8 cellular contexts compared by ENCODE assay signal in genomic region chr12:79935624-79936040, GRCh38. TPM values are rescaled to one million over a fixed set of nuclear protein-coding genes. Genes with fewer than 3 reads are reported as not detected.
DNase-seq lines count a peak whose midpoint lies in the region; ATAC-seq, FAIRE-seq and TF ChIP-seq lines count a peak whose summit lies in the region.

No MANE protein-coding gene starts in this region.

- peak overlapping the region; percentile 76 for H3K4me2 ChIP-seq in A549
- H3K4me2 ChIP-seq in mesenchymal stem cell (ENCODE audit: low read length, poor library complexity, severe bottlenecking): peak overlapping the region; percentile 74

- TF ChIP-seq CTCF in A549 (IDR thresholded peaks at IDR 0.05) (no peak), uterus (IDR thresholded peaks at IDR 0.05) (no peak)

- no peak overlapping the region for H2AK5ac ChIP-seq in mesenchymal stem cell (ENCODE audit: low read length, severe bottlenecking)

- TF ChIP-seq RAD21 in A549 (conservative IDR thresholded peaks at IDR 0.05 in 1 of 2, IDR thresholded peaks at IDR 0.05 in 1 of 2): no peak

- no peak overlapping the region for H3K23ac ChIP-seq in mesenchymal stem cell (ENCODE audit: low read length in 2 of 2)

- H2BK5ac ChIP-seq in mesenchymal stem cell (ENCODE audit: low read depth, low read length, poor library complexity, severe bottlenecking): no peak overlapping the region

- under 1% methylated on average over 6 of the region's 6 CpGs for WGBS in A549 (ENCODE audit: missing lambda C conversion rate)
- WGBS in mesenchymal stem cell: 0% methylated on average over 3 of the region's 6 CpGs

- H3K36me3 ChIP-seq in mesenchymal stem cell (ENCODE audit: control insufficient read depth in 1 of 2, insufficient read depth in 2 of 2, low read depth in 1 of 2, low read length in 2 of 2): peaks cover 0 to 5% of the 10 kb centered on the region in 2 experiments
- H3K36me3 ChIP-seq in uterus: no peaks in the 10 kb centered on the region

- FAIRE-seq in A549 (lab: Jason Lieb, UNC): no peak

- peaks cover 2% of the 10 kb centered on the region for H3K79me1 ChIP-seq in mesenchymal stem cell (replicated peaks; ENCODE audit: low read length, poor library complexity, severe bottlenecking)

- peak overlapping the region; percentile 34 to 98 for H3K18ac ChIP-seq in mesenchymal stem cell (ENCODE audit: low read depth in 1 of 2, low read length in 2 of 2)

- CTCF ChIA-PET in A549 (lab: Yijun Ruan, JAX): interaction anchor here (0.7 to 0.9 kb wide), 2 partner anchors 47 to 48 kb away, joined by 3 read pairs; no protein-coding TSS in a partner anchor

- no peak overlapping the region for H2AFZ ChIP-seq in mesenchymal stem cell (ENCODE audit: low read depth, low read length)

- no peak for TF ChIP-seq POLR2A in A549 (IDR thresholded peaks at IDR 0.05; ENCODE audit: low read length)
- no peak for TF ChIP-seq POLR2A in uterus (IDR thresholded peaks at IDR 0.05)

- H2BK12ac ChIP-seq in mesenchymal stem cell (ENCODE audit: low read length in 2 of 2): no peak overlapping the region

- POLR2A ChIA-PET in A549 (lab: Yijun Ruan, JAX): interaction anchor here (1.7 kb wide), 1 partner anchor 11 kb away, joined by 3 read pairs; no protein-coding TSS in a partner anchor

- peak overlapping the region; percentile 99 for H3K9ac ChIP-seq in mesenchymal stem cell (ENCODE audit: low read length)

- DNase-seq in A549 (ENCODE audit: low read depth in 1 of 2, low spot score in 1 of 2): no peak
- DNase-seq in NCI-H774 (lab: John Stamatoyannopoulos, UW): peak; percentile 73
- DNase-seq in cerebellar cortex (ENCODE audit: low spot score): peak; percentile 66
- no peak for DNase-seq in mesenchymal stem cell
- DNase-seq in uterus: no peak
- DNase-seq in effector CD8-positive, alpha-beta T cell (lab: John Stamatoyannopoulos, UW): no peak

- H3K4ac ChIP-seq in mesenchymal stem cell (ENCODE audit: low read depth in 1 of 2, low read length in 2 of 2): peak overlapping the region in 1 of 2 experiments; percentile 95

- ATAC-seq in A549 (no peak), GM18499 (IDR thresholded peaks at IDR 0.05; ENCODE audit: insufficient read depth, unreplicated experiment) (peak; percentile 24), HG02870 (IDR thresholded peaks at IDR 0.05; ENCODE audit: unreplicated experiment) (peak; percentile 22)

- no peak overlapping the region for H3K14ac ChIP-seq in mesenchymal stem cell (ENCODE audit: low read length in 2 of 2)

- H3K27me3 ChIP-seq in mesenchymal stem cell (ENCODE audit: control insufficient read depth in 1 of 2, insufficient read depth in 1 of 2, low read length in 2 of 2) (no peaks in the 10 kb centered on the region), uterus (no peaks in the 10 kb centered on the region)

- no peak for TF ChIP-seq EP300 in A549 (IDR thresholded peaks at IDR 0.05)

- H3K4me1 ChIP-seq in A549 (peaks cover 28% of the 10 kb centered on the region), mesenchymal stem cell (ENCODE audit: control insufficient read depth, insufficient read depth, low read depth, low read length) (peaks cover 3% of the 10 kb centered on the region), uterus (no peaks in the 10 kb centered on the region)

- no peaks in the 10 kb centered on the region for H3K9me3 ChIP-seq in A549
- H3K9me3 ChIP-seq in mesenchymal stem cell (ENCODE audit: control insufficient read depth, low read length): no peaks in the 10 kb centered on the region
- H3K9me3 ChIP-seq in uterus: no peaks in the 10 kb centered on the region

- H3K4me3 ChIP-seq in A549 (peak overlapping the region; percentile 66), mesenchymal stem cell (ENCODE audit: insufficient read depth in 1 of 2, low read depth in 1 of 2, low read length in 2 of 2) (peak overlapping the region; percentile 90 to 99), uterus (peak overlapping the region; percentile 70 to 94)

- peak overlapping the region; percentile 87 to 99 for H3K27ac ChIP-seq in A549
- H3K27ac ChIP-seq in mesenchymal stem cell (ENCODE audit: low read length, poor library complexity, severe bottlenecking): peak overlapping the region; percentile 99
- H3K27ac ChIP-seq in uterus: peak overlapping the region; percentile 97 to 99

- no peak overlapping the region for H4K91ac ChIP-seq in mesenchymal stem cell (ENCODE audit: low read length)

- intact Hi-C loops in uterus (cut with DNase I; ENCODE audit: low total_unique reads): no loop called here

- no peak overlapping the region for H2BK15ac ChIP-seq in mesenchymal stem cell (ENCODE audit: low read depth, poor library complexity, severe bottlenecking)

- no peak overlapping the region for H4K8ac ChIP-seq in mesenchymal stem cell (ENCODE audit: low read length)

- no peak overlapping the region for H2BK120ac ChIP-seq in mesenchymal stem cell (ENCODE audit: low read depth, low read length)

TF ChIP-seq in A549, 52 proteins besides CTCF, POLR2A, EP300 and RAD21:
- no peak for TF ChIP-seq KDM1A (IDR thresholded peaks at IDR 0.05; ENCODE audit: low read depth)
- TF ChIP-seq PHF8 (IDR thresholded peaks at IDR 0.05; ENCODE audit: borderline replicate concordance, low read depth): peak; percentile 28; the same call in 1 of the 2 replicates
- TF ChIP-seq KDM5A (IDR thresholded peaks at IDR 0.05): 0 out of 2 replicates have a peak, but pooled peaks have one; percentile 19
- TF ChIP-seq NFE2L2 (conservative IDR thresholded peaks at IDR 0.05; ENCODE audit: low read length): no peak

RNA-seq across cellular contexts. Expression of gene PPP1R12A, which starts 0.7 kb away (rescaled TPM):
- 48.5 and 74.8 TPM in 2 replicates for polyA plus RNA-seq in A549 (2011; rRNA removed)
- polyA plus RNA-seq in A549 (2012; cell fraction: cytosol; rRNA removed): 10.9 TPM in 2 replicates
- polyA plus RNA-seq in A549 (2012; cell fraction: nucleus; rRNA removed): 14.0 and 15.0 TPM in 2 replicates
- polyA plus RNA-seq in A549 (2017; fragmentation: RNase III; extraction: RNeasy Plus Mini Kit Qiagen cat#74134 plus additional on column Dnase treatment): 28.0 to 32.0 TPM (median 29.4 TPM) in 3 replicates
- 80.9 and 86.0 TPM in 2 replicates for polyA minus RNA-seq in A549 (2011; rRNA and poly(A)+ RNA removed)
- 167 TPM for polyA plus RNA-seq in mesenchymal stem cell (2013, experiment 1 of 2)
- 165 TPM for polyA plus RNA-seq in mesenchymal stem cell (2013, experiment 2 of 2)
- total RNA-seq in uterus: 100 to 1,000 TPM; 181 to 286 (median 243) TPM

Comparison
In these comparisons a context has a peak if more than half of its experiments do, and no peak if none do; other contexts are left out.
1. ATAC-seq: peak in GM18499 (single experiment) and HG02870 (single experiment); none in A549 (0 of 2).
2. DNase-seq: peak in NCI-H774 (single experiment) and cerebellar cortex (single experiment); none in A549 (0 of 2), mesenchymal stem cell (single experiment), uterus (0 of 2) and effector CD8-positive, alpha-beta T cell (single experiment).
3. Peak in every context shown above with its lines, with median percentiles within 50 percentile points of each other: H3K27ac ChIP-seq and H3K4me3 ChIP-seq.